ENCODE assay signal across 26 cellular contexts in the genomic region with DNA sequence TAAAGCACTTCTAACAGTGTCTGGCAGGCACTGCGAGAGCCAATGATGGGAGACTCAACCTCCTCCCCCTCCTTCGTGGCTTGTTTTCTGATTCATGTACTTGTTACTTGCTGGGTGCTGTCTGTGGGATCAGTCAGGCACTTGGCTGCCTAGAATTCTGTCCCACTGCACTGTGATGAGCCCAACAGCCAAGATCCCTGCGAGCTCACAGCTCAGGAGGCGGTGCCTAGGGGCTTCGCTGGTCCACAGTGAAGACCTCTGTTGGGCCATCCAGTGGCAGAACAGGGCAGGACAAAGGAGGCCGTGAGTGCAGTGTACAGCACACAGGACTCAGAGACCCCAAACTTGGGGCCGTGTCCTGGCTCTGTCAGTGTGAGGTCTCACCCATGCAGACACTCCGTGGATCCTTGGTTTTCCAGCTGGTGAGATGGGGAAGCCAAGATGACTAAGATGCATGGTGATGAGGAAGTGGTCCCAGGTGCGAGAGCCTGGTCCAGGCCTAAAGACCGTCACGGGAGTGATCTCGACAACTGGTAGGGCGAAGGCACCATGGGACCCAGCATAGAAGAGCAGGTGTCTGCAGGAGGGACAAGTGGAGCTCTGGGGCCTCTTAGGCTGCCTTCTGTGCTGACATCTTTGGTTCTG. TPM values are rescaled to one million over a fixed set of nuclear protein-coding genes. Genes with fewer than 3 reads are reported as not detected.
DNase-seq lines count a peak whose midpoint lies in the region; ATAC-seq, FAIRE-seq and TF ChIP-seq lines count a peak whose summit lies in the region.
"Had no signal": no experiment of that assay in that cellular context is flagged by ENCODE, and none has a peak within 500 bp of the region (broad histone marks: within the 10 kb centered on the region; RNA-seq: fewer than 3 reads in every experiment).

No MANE protein-coding gene starts in this region.

- TF ChIP-seq POLR2A in esophagus muscularis mucosa (IDR thresholded peaks at IDR 0.05; ENCODE audit: low read depth) = no peak

- H3K4me1 Mint-ChIP-seq in glutamatergic neuron (ENCODE audit: low read depth, unreplicated experiment) (peaks cover under 1% of the 10 kb centered on the region), nephron progenitor cell (peaks cover 43% of the 10 kb centered on the region), progenitor cell of endocrine pancreas (ENCODE audit: low read depth) (peaks cover 8% of the 10 kb centered on the region)

- H3K36me3 Mint-ChIP-seq in glutamatergic neuron (ENCODE audit: unreplicated experiment) = peaks cover 16% of the 10 kb centered on the region
- H3K36me3 Mint-ChIP-seq in nephron progenitor cell (ENCODE audit: low read depth) = peaks cover 23% of the 10 kb centered on the region
- no peaks in the 10 kb centered on the region for H3K36me3 Mint-ChIP-seq in progenitor cell of endocrine pancreas (ENCODE audit: insufficient read depth)
- H3K36me3 Mint-ChIP-seq: activated naive CD4-positive, alpha-beta T cell treated with anti-CD3 and anti-CD28 coated beads, Interleukin-2, amount 10 ng/mL, durations not matched to agents 7 days and 5 days had no signal

- H3K27me3 Mint-ChIP-seq in glutamatergic neuron (ENCODE audit: unreplicated experiment) = peaks cover 3% of the 10 kb centered on the region
- H3K27me3 Mint-ChIP-seq in nephron progenitor cell (ENCODE audit: low read depth, poor library complexity) = peaks cover 4% of the 10 kb centered on the region
- peaks cover 10% of the 10 kb centered on the region for H3K27me3 Mint-ChIP-seq in progenitor cell of endocrine pancreas

- WGBS in esophagus muscularis mucosa = 81% methylated on average over 13 of the region's 13 CpGs

- no peak overlapping the region for H3K4me3 Mint-ChIP-seq in glutamatergic neuron (ENCODE audit: unreplicated experiment)
- no peak overlapping the region for H3K4me3 Mint-ChIP-seq in nephron progenitor cell
- no peak overlapping the region for H3K4me3 Mint-ChIP-seq in progenitor cell of endocrine pancreas (ENCODE audit: low read depth)
- H3K4me3 Mint-ChIP-seq: activated CD4-positive, alpha-beta memory T cell treated with anti-CD3 and anti-CD28 coated beads, Interleukin-2, amount 10 ng/mL, durations not matched to agents 7 days and 5 days; activated naive CD4-positive, alpha-beta T cell treated with anti-CD3 and anti-CD28 coated beads, Interleukin-2, amount 10 ng/mL, durations not matched to agents 7 days and 5 days; T-helper 1 cell treated with Interleukin-12 subunit alpha and Interleukin-12 subunit beta and Interleukin-4 antibody, amounts not matched to agents 30 μg/mL and 1 μg/mL, for 36 hours had no signal

- intact Hi-C loops in esophagus muscularis mucosa (cut with DNase I) = no loop called here

- H3K9me3 ChIP-seq in esophagus muscularis mucosa = peaks cover 0 to 18% (median 16%) of the 10 kb centered on the region in 4 donors
- H3K9me3 ChIP-seq: colonic mucosa had no signal

- no peaks in the 10 kb centered on the region for H3K36me3 ChIP-seq in ACC112 (ENCODE audit: insufficient read depth, low read length)
- H3K36me3 ChIP-seq in esophagus muscularis mucosa = no peaks in the 10 kb centered on the region
- H3K36me3 ChIP-seq: colonic mucosa, WERI-Rb-1 had no signal

- H3K27ac ChIP-seq in ACC112 (ENCODE audit: low read depth, low read length) (peak overlapping the region; percentile 84; the same call in 1 of the 2 replicates), esophagus muscularis mucosa (replicated peaks in 1 of 4) (peak overlapping the region in 2 of 4 donors; percentile 44 to 52)
- H3K27ac ChIP-seq: C4-2B, colonic mucosa, parathyroid adenoma, WERI-Rb-1 had no signal

- TF ChIP-seq CTCF in glutamatergic neuron (IDR thresholded peaks at IDR 0.05; ENCODE audit: partially characterized antibody, unreplicated experiment) (no peak), nephron progenitor cell (IDR thresholded peaks at IDR 0.05) (no peak), esophagus muscularis mucosa (IDR thresholded peaks at IDR 0.05) (no peak), progenitor cell of endocrine pancreas (IDR thresholded peaks at IDR 0.05; ENCODE audit: unreplicated experiment) (no peak)

- no peak overlapping the region for H3K4me3 ChIP-seq in ACC112 (ENCODE audit: low read depth, low read length)
- no peak overlapping the region for H3K4me3 ChIP-seq in esophagus muscularis mucosa
- H3K4me3 ChIP-seq: colonic mucosa, skin epidermis had no signal

- FAIRE-seq in RCC 7860 (lab: Jason Lieb, UNC) = no peak
- FAIRE-seq: frontal cortex had no signal

- H3K27ac Mint-ChIP-seq in glutamatergic neuron (ENCODE audit: unreplicated experiment) = no peak overlapping the region
- peak overlapping the region; percentile 68 for H3K27ac Mint-ChIP-seq in nephron progenitor cell
- H3K27ac Mint-ChIP-seq in progenitor cell of endocrine pancreas = no peak overlapping the region
- H3K27ac Mint-ChIP-seq: activated CD4-positive, alpha-beta memory T cell treated with anti-CD3 and anti-CD28 coated beads, Interleukin-2, amount 10 ng/mL, durations not matched to agents 7 days and 5 days; activated naive CD4-positive, alpha-beta T cell treated with anti-CD3 and anti-CD28 coated beads, Interleukin-2, amount 10 ng/mL, durations not matched to agents 7 days and 5 days; T-helper 1 cell treated with Interleukin-12 subunit alpha and Interleukin-12 subunit beta and Interleukin-4 antibody, amounts not matched to agents 30 μg/mL and 1 μg/mL, for 36 hours had no signal

- H3K27me3 ChIP-seq in ACC112 (ENCODE audit: insufficient read depth, low read length) (peaks cover 24% of the 10 kb centered on the region; the same call in 1 of the 2 replicates), esophagus muscularis mucosa (peaks cover 0 to 40% (median 3%) of the 10 kb centered on the region in 4 donors)
- H3K27me3 ChIP-seq: colonic mucosa had no signal

- H3K79me2 ChIP-seq in ACC112 (ENCODE audit: control insufficient read depth, insufficient read depth, low read length, unreplicated experiment) = no peaks in the 10 kb centered on the region
- H3K79me2 ChIP-seq: parathyroid adenoma had no signal

- no peak for TF ChIP-seq EP300 in esophagus muscularis mucosa (IDR thresholded peaks at IDR 0.05)

- DNase-seq in RCC 7860 (ENCODE audit: low spot score) (peak; percentile 15), glutamatergic neuron (peak; percentile 12), nephron progenitor cell (no peak), esophagus muscularis mucosa (ENCODE audit: extremely low spot score) (no peak), NAMALWA (ENCODE audit: low spot score) (no peak), progenitor cell of endocrine pancreas (ENCODE audit: low spot score, unreplicated experiment) (no peak)
- DNase-seq: activated CD4-positive, alpha-beta memory T cell treated with anti-CD3 and anti-CD28 coated beads, Interleukin-2, amount 10 ng/mL, durations not matched to agents 7 days and 5 days; activated naive CD4-positive, alpha-beta T cell treated with anti-CD3 and anti-CD28 coated beads, Interleukin-2, amount 10 ng/mL, durations not matched to agents 7 days and 5 days; activated T-cell treated with anti-CD3 and anti-CD28 coated beads, Interleukin-2, amount 50 U/mL, for 1 hour; colonic mucosa; MM.1S; NCI-H187; NCI-H446; SIG-M5; stimulated activated CD4-positive, alpha-beta T cell treated with anti-CD3 and anti-CD28 coated beads, Interleukin-4, amount 100 ng/mL, for 1 hour; WERI-Rb-1 had no signal

- H3K9me3 Mint-ChIP-seq in glutamatergic neuron (ENCODE audit: unreplicated experiment) (peaks cover 6% of the 10 kb centered on the region), nephron progenitor cell (peaks cover 36% of the 10 kb centered on the region), progenitor cell of endocrine pancreas (ENCODE audit: low read depth) (peaks cover 7% of the 10 kb centered on the region)

- no peak for ATAC-seq in GM21360 (IDR thresholded peaks at IDR 0.05; ENCODE audit: unreplicated experiment)

- H2AFZ ChIP-seq in ACC112 (ENCODE audit: low read length, unreplicated experiment) = peak overlapping the region; percentile 10
- H2AFZ ChIP-seq: parathyroid adenoma had no signal

- H3K4me1 ChIP-seq in ACC112 (ENCODE audit: control insufficient read depth, insufficient read depth, low read length, unreplicated experiment) (peaks cover 25% of the 10 kb centered on the region), esophagus muscularis mucosa (peaks cover 27 to 37% (median 35%) of the 10 kb centered on the region in 4 donors)
- H3K4me1 ChIP-seq: parathyroid adenoma had no signal

RNA-seq across cellular contexts. Expression of gene MYMK, which starts 19.5 kb away (rescaled TPM):
- not detected for total RNA-seq in glutamatergic neuron (ENCODE audit: unreplicated experiment)
- total RNA-seq in esophagus muscularis mucosa = not detected
- not detected in 2 replicates for total RNA-seq in progenitor cell of endocrine pancreas
- total RNA-seq: A172; activated CD4-positive, alpha-beta memory T cell treated with anti-CD3 and anti-CD28 coated beads, Interleukin-2, amount 10 ng/mL, durations not matched to agents 7 days and 5 days; colonic mucosa; frontal cortex; lower leg skin; temporal lobe had no signal

RNA-seq across cellular contexts. Expression of gene SLC2A6, which starts 26.4 kb away (rescaled TPM):
- 104 TPM for total RNA-seq in glutamatergic neuron (ENCODE audit: unreplicated experiment)
- 1 to 10 TPM; 2.9 to 8.6 (median 5.9) TPM for total RNA-seq in esophagus muscularis mucosa
- total RNA-seq in progenitor cell of endocrine pancreas = 4.7 and 5.2 TPM in 2 replicates

RNA-seq across cellular contexts. Expression of gene ADAMTSL2, which starts 29.2 kb away (rescaled TPM):
- total RNA-seq in glutamatergic neuron (ENCODE audit: unreplicated experiment) (1.3 TPM), esophagus muscularis mucosa (1 to 10 TPM; 2.8 to 6.6 (median 3.2) TPM), progenitor cell of endocrine pancreas (0.07 and 0.14 TPM in 2 replicates)
- total RNA-seq: activated CD4-positive, alpha-beta memory T cell treated with anti-CD3 and anti-CD28 coated beads, Interleukin-2, amount 10 ng/mL, durations not matched to agents 7 days and 5 days had no signal

RNA-seq across cellular contexts. Expression of gene CACFD1, which starts 45.5 kb away (rescaled TPM):
- total RNA-seq in glutamatergic neuron (ENCODE audit: unreplicated experiment) (45.4 TPM), esophagus muscularis mucosa (10 to 100 TPM; 12.5 to 27.8 (median 19.6) TPM), progenitor cell of endocrine pancreas (55.6 and 56.2 TPM in 2 replicates)

Comparison
In these comparisons a context has a peak if more than half of its experiments do, and no peak if none do; other contexts are left out.
1. DNase-seq: peak in RCC 7860 (single experiment) and glutamatergic neuron (single experiment); none in nephron progenitor cell (single experiment), esophagus muscularis mucosa (single experiment), NAMALWA (single experiment) and progenitor cell of endocrine pancreas (single experiment).
2. RNA of gene SLC2A6, which starts 26.4 kb away (total RNA-seq): 104 TPM in glutamatergic neuron (single experiment); 2.9 to 8.6 TPM in esophagus muscularis mucosa and 4.7 to 5.2 TPM in progenitor cell of endocrine pancreas; every median in the first group is over 10 times any median in the second.